ENCODE assay signal across 8 cellular contexts in the genomic region with DNA sequence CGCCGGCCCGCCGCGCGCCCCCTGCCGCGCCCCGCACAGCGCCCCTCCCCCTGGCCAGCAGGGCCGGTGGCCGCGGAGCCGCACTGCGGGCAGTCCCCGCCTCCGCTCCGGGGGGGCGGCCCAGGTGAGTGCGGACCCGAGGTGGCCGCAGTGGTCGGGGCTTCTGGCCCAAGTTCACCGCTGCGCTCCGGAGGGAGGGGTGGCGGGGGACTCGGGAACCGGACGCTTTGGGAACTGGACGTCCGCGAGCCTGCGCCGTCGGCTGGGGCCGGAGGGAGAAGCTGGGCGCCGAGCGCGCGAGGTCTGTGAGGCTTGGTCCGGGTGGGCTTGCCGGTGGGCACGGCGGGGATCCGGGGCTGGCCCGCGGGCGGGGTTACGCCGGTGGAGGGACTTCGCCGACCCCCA. TPM values are rescaled to one million over a fixed set of nuclear protein-coding genes. Genes with fewer than 3 reads are reported as not detected.
DNase-seq lines count a peak whose midpoint lies in the region; ATAC-seq lines count a peak whose summit lies in the region.

No MANE protein-coding gene starts in this region.

- peaks cover 0 to 4% of the 10 kb centered on the region in 2 donors for H3K36me3 Mint-ChIP-seq in CD4-positive, alpha-beta memory T cell

- H3K27ac Mint-ChIP-seq in CD4-positive, alpha-beta memory T cell: peak overlapping the region in 1 of 7 donors; percentile 26

- intact Hi-C loops in CD4-positive, alpha-beta memory T cell (cut with micrococcal nuclease): loop anchor here (2.0 kb wide), 3 partner anchors 61 to 463 kb away; no protein-coding TSS in a partner anchor

- H3K4me1 Mint-ChIP-seq in CD4-positive, alpha-beta memory T cell: peaks cover 13 to 31% (median 24%) of the 10 kb centered on the region in 4 donors

- no peaks in the 10 kb centered on the region for H3K36me3 ChIP-seq in CD4-positive, alpha-beta memory T cell (ENCODE audit: insufficient read depth, low read length)
- H3K36me3 ChIP-seq in HUES48 (ENCODE audit: control insufficient read depth, insufficient read depth, low read length): no peaks in the 10 kb centered on the region
- H3K36me3 ChIP-seq in muscle layer of colon (ENCODE audit: insufficient read depth, low read length): no peaks in the 10 kb centered on the region

- DNase-seq in CD4-positive, alpha-beta memory T cell: peak in 1 of 5 donors; percentile 8
- DNase-seq in NCI-H1105 (lab: John Stamatoyannopoulos, UW): no peak
- no peak for DNase-seq in DMS79 (lab: John Stamatoyannopoulos, UW)
- no peak for DNase-seq in NCI-H510A treated with DMSO at 0.1 percent for 48 hours (lab: John Stamatoyannopoulos, UW)

- H3K27ac ChIP-seq in CD4-positive, alpha-beta memory T cell (ENCODE audit: low read depth, low read length): peak overlapping the region; percentile 38
- no peak overlapping the region for H3K27ac ChIP-seq in HUES48 (ENCODE audit: low read depth, low read length)
- peak overlapping the region; percentile 54 for H3K27ac ChIP-seq in cingulate gyrus (ENCODE audit: low read depth, low read length)
- H3K27ac ChIP-seq in muscle layer of colon (ENCODE audit: low read depth, low read length): peak overlapping the region; percentile 91

- H3K4me3 ChIP-seq in CD4-positive, alpha-beta memory T cell (ENCODE audit: low read length in 2 of 2): peak overlapping the region in 1 of 2 donors; percentile 59
- H3K4me3 ChIP-seq in HUES48 (ENCODE audit: low read depth, low read length): peak overlapping the region; percentile 70
- peak overlapping the region; percentile 64 to 85 for H3K4me3 ChIP-seq in muscle layer of colon (ENCODE audit: low read depth in 1 of 2, low read length in 2 of 2)

- peaks cover 4 to 34% of the 10 kb centered on the region in 2 donors for H3K27me3 Mint-ChIP-seq in CD4-positive, alpha-beta memory T cell

- no peaks in the 10 kb centered on the region for H3K9me3 ChIP-seq in CD4-positive, alpha-beta memory T cell (ENCODE audit: control insufficient read depth in 1 of 2, low read length in 2 of 2)
- H3K9me3 ChIP-seq in HUES48 (ENCODE audit: control insufficient read depth, insufficient read depth, low read length): no peaks in the 10 kb centered on the region
- H3K9me3 ChIP-seq in muscle layer of colon (ENCODE audit: low read length): no peaks in the 10 kb centered on the region

- no peak overlapping the region for H3K9ac ChIP-seq in HUES48 (ENCODE audit: low read depth, low read length)
- peak overlapping the region; percentile 46 for H3K9ac ChIP-seq in muscle layer of colon (ENCODE audit: low read length)

- H3K4me1 ChIP-seq in CD4-positive, alpha-beta memory T cell (ENCODE audit: insufficient read depth, low read length): peaks cover 26% of the 10 kb centered on the region
- peaks cover 32% of the 10 kb centered on the region for H3K4me1 ChIP-seq in HUES48 (ENCODE audit: control insufficient read depth, insufficient read depth, low read length)
- H3K4me1 ChIP-seq in muscle layer of colon (ENCODE audit: insufficient read depth, low read length): peaks cover 51% of the 10 kb centered on the region

- POLR2A ChIA-PET in CD4-positive, alpha-beta memory T cell (lab: Charles Lee; ENCODE audit: partially characterized antibody): interaction anchor here (0.8 to 2.4 kb wide), 11 partner anchors 48 to 394 kb away, joined by 3 to 12 read pairs (median 6); no protein-coding TSS in a partner anchor

- no peaks in the 10 kb centered on the region for H3K27me3 ChIP-seq in CD4-positive, alpha-beta memory T cell (ENCODE audit: insufficient read depth, low read length)
- H3K27me3 ChIP-seq in HUES48 (ENCODE audit: control insufficient read depth, insufficient read depth, low read length) (peaks cover 54% of the 10 kb centered on the region), muscle layer of colon (ENCODE audit: control insufficient read depth in 1 of 2, insufficient read depth in 2 of 2, low read length in 2 of 2) (no peaks in the 10 kb centered on the region)

- no peak for ATAC-seq in GM21528 (IDR thresholded peaks at IDR 0.05; ENCODE audit: low FRiP score, unreplicated experiment)

- no peaks in the 10 kb centered on the region for H3K9me3 Mint-ChIP-seq in CD4-positive, alpha-beta memory T cell

- peak overlapping the region; percentile 38 to 81 (median 56) for H3K4me3 Mint-ChIP-seq in CD4-positive, alpha-beta memory T cell

- CTCF ChIA-PET in CD4-positive, alpha-beta memory T cell (lab: Charles Lee; ENCODE audit: partially characterized antibody): interaction anchor here (1.0 to 1.4 kb wide), 4 partner anchors 49 to 412 kb away, joined by 3 to 4 read pairs (median 3); no protein-coding TSS in a partner anchor

RNA-seq across cellular contexts. Expression of gene LDLRAD4, which starts 0.6 kb away (rescaled TPM):
- 10 to 100 TPM; 51.9 to 63.0 TPM for total RNA-seq in CD4-positive, alpha-beta memory T cell
- 10 to 100 TPM; 17.4 to 21.2 TPM for polyA plus RNA-seq in CD4-positive, alpha-beta memory T cell
